In the genomic region with DNA sequence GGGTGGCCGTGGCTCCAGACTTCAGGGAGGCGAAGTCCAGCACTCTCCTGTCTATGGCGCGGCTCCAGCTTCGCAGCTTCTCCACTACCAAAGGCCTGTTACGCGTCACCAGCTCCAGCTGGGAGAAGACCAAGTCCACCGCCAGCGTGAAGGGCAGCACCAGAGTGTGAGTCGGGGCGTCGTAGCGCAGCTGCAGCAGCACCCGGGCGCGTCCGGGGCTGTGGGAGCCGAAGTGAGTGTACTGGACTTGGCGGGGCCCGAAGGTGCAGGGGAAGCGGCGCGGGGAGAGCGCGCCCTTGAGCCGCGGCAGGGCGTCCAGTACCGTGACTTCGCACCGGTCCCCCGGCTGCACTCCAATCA, we compare ENCODE assay signal across 1 cellular context.
TF ChIP-seq lines count a peak whose summit lies in the region.

No MANE protein-coding gene starts in this region.

TF ChIP-seq in IMR-90, 13 proteins besides CTCF, POLR2A, EP300 and RAD21 (continued from another document):
- TF ChIP-seq MAFK (IDR thresholded peaks at IDR 0.05; ENCODE audit: low read depth, low read length) (no peak), BHLHE40 (IDR thresholded peaks at IDR 0.05; ENCODE audit: low read depth, low read length) (no peak), NFE2L2 (IDR thresholded peaks at IDR 0.05; ENCODE audit: low read depth, low read length) (no peak)
TF ChIP-seq in IMR-90: peak in this region for 0.
